ENCODE assay signal across 9 cellular contexts in the genomic region with DNA sequence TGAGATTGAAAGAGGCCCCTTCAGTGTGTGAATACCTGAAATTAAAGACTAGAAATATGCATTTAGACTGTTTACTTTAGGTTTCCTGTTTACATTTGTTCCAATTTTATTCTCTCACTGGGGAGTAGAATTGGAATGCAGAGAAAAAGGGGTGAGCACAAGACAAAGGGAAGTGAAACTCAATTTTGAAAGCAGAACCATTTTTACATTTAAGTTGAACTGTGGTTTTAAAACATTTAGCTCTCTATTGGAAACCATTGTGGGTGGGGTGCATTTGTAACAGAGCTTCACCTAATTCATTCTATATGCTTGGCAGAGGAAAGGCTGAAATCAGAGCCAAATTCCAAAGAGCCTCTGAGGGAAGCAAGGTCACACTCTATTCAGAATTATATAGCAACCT.
DNase-seq lines count a peak whose midpoint lies in the region; ATAC-seq lines count a peak whose summit lies in the region.
"Had no signal": no experiment of that assay in that cellular context is flagged by ENCODE, and none has a peak within 500 bp of the region (broad histone marks: within the 10 kb centered on the region; RNA-seq: fewer than 3 reads in every experiment).

No MANE protein-coding gene starts in this region.

- peaks cover 2% of the 10 kb centered on the region for H3K27me3 Mint-ChIP-seq in activated naive CD8-positive, alpha-beta T cell treated with anti-CD3 and anti-CD28 coated beads, Interleukin-2, amount 10 ng/mL, durations not matched to agents 7 days and 5 days
- H3K27me3 Mint-ChIP-seq in activated naive CD8-positive, alpha-beta T cell treated with anti-CD3 and anti-CD28 coated beads for 36 hours, result no peaks in the 10 kb centered on the region

- POLR2A ChIA-PET in activated naive CD8-positive, alpha-beta T cell treated with anti-CD3 and anti-CD28 coated beads, Interleukin-2, amount 10 ng/mL, durations not matched to agents 7 days and 5 days (lab: Charles Lee), result no interaction called here

- H3K4me3 Mint-ChIP-seq in activated naive CD8-positive, alpha-beta T cell treated with anti-CD3 and anti-CD28 coated beads, Interleukin-2, amount 10 ng/mL, durations not matched to agents 7 days and 5 days, result peak overlapping the region; percentile 11
- no peak overlapping the region for H3K4me3 Mint-ChIP-seq in activated naive CD8-positive, alpha-beta T cell treated with anti-CD3 and anti-CD28 coated beads for 36 hours

- peak overlapping the region; percentile 17 for H3K27ac Mint-ChIP-seq in activated naive CD8-positive, alpha-beta T cell treated with anti-CD3 and anti-CD28 coated beads, Interleukin-2, amount 10 ng/mL, durations not matched to agents 7 days and 5 days
- H3K27ac Mint-ChIP-seq in activated naive CD8-positive, alpha-beta T cell treated with anti-CD3 and anti-CD28 coated beads for 36 hours, result no peak overlapping the region

- no peaks in the 10 kb centered on the region for H3K9me3 Mint-ChIP-seq in activated naive CD8-positive, alpha-beta T cell treated with anti-CD3 and anti-CD28 coated beads, Interleukin-2, amount 10 ng/mL, durations not matched to agents 7 days and 5 days
- H3K9me3 Mint-ChIP-seq in activated naive CD8-positive, alpha-beta T cell treated with anti-CD3 and anti-CD28 coated beads for 36 hours, result peaks cover 2% of the 10 kb centered on the region

- peaks cover 1% of the 10 kb centered on the region for H3K36me3 Mint-ChIP-seq in activated naive CD8-positive, alpha-beta T cell treated with anti-CD3 and anti-CD28 coated beads, Interleukin-2, amount 10 ng/mL, durations not matched to agents 7 days and 5 days
- H3K36me3 Mint-ChIP-seq in activated naive CD8-positive, alpha-beta T cell treated with anti-CD3 and anti-CD28 coated beads for 36 hours, result peaks cover 4% of the 10 kb centered on the region

- no peak for DNase-seq in activated naive CD8-positive, alpha-beta T cell treated with anti-CD3 and anti-CD28 coated beads, Interleukin-2, amount 10 ng/mL, durations not matched to agents 7 days and 5 days
- DNase-seq in activated naive CD8-positive, alpha-beta T cell treated with anti-CD3 and anti-CD28 coated beads for 36 hours, result no peak
- DNase-seq in SKM-1 (lab: John Stamatoyannopoulos, UW; ENCODE audit: unreplicated experiment) (peak; percentile 37), NCI-H345 treated with DMSO at 0.1 percent for 48 hours (lab: John Stamatoyannopoulos, UW; ENCODE audit: unreplicated experiment) (no peak), cerebellar nuclear complex (lab: John Stamatoyannopoulos, UW) (no peak), D341Med (ENCODE audit: low spot score) (no peak), DMS 273 (lab: John Stamatoyannopoulos, UW; ENCODE audit: unreplicated experiment) (no peak)
- DNase-seq: activated naive CD4-positive, alpha-beta T cell treated with Interleukin-2 at 50 U/mL for 16 hours had no signal

- peaks cover 30% of the 10 kb centered on the region for H3K4me1 Mint-ChIP-seq in activated naive CD8-positive, alpha-beta T cell treated with anti-CD3 and anti-CD28 coated beads, Interleukin-2, amount 10 ng/mL, durations not matched to agents 7 days and 5 days
- peaks cover 35% of the 10 kb centered on the region for H3K4me1 Mint-ChIP-seq in activated naive CD8-positive, alpha-beta T cell treated with anti-CD3 and anti-CD28 coated beads for 36 hours

- ATAC-seq in activated naive CD8-positive, alpha-beta T cell treated with anti-CD3 and anti-CD28 coated beads, Interleukin-2, amount 10 ng/mL, durations not matched to agents 7 days and 5 days (ENCODE audit: low read depth), result no peak
- ATAC-seq in HG03095 (IDR thresholded peaks at IDR 0.05; ENCODE audit: unreplicated experiment), result peak; percentile 56
